Comparison of ENCODE assay signal across 9 cellular contexts in the genomic region with DNA sequence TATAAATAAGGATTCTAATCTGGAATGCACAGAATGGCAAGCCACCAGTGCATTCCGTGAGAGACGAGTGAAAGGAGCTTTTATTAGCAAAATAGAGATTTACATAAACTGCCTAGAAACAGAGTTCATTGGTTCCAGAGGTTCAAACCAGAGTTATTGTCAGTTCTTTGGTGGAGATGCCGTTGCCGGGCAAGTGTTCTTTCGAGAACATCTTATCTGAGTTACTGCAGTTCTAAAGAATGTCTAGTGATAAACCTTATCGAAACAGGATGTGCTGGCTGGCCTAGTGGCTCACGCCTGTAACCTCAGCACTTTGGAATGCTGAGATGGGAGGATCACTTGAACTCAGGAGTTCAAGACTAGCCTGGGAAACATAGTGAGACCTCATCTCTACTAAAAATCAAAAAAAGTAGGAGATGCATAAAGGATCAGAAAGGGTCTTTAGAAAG. TPM values are rescaled to one million over a fixed set of nuclear protein-coding genes. Genes with fewer than 3 reads are reported as not detected.
DNase-seq lines count a peak whose midpoint lies in the region; ATAC-seq and TF ChIP-seq lines count a peak whose summit lies in the region.
"Had no signal": no experiment of that assay in that cellular context is flagged by ENCODE, and none has a peak within 500 bp of the region (broad histone marks: within the 10 kb centered on the region; RNA-seq: fewer than 3 reads in every experiment).

No MANE protein-coding gene starts in this region.

- TF ChIP-seq EP300 in SK-N-SH (IDR thresholded peaks at IDR 0.05; ENCODE audit: borderline replicate concordance in 1 of 2, low read depth in 1 of 2, low read length in 1 of 2) = no peak

- POLR2A ChIA-PET in CD8-positive, alpha-beta T cell (lab: Charles Lee) = no interaction called here
- POLR2A ChIA-PET in SK-N-SH (lab: Yijun Ruan, JAX) = no interaction called here
- POLR2A ChIA-PET in naive thymus-derived CD4-positive, alpha-beta T cell (lab: Charles Lee) = interaction anchor here (0.5 to 0.7 kb wide), 2 partner anchors 11 to 16 kb away, joined by 3 to 4 read pairs; no protein-coding TSS in a partner anchor

- H3K4me1 Mint-ChIP-seq in CD8-positive, alpha-beta T cell (ENCODE audit: low read depth) = peaks cover 7% of the 10 kb centered on the region
- peaks cover 3 to 4% of the 10 kb centered on the region in 2 experiments; a peak in 2 of 4 replicates for H3K4me1 Mint-ChIP-seq in H9
- H3K4me1 Mint-ChIP-seq in naive thymus-derived CD4-positive, alpha-beta T cell = peaks cover 0 to 10% (median 4%) of the 10 kb centered on the region in 7 donors
- no peaks in the 10 kb centered on the region for H3K4me1 Mint-ChIP-seq in activated CD4-positive, alpha-beta T cell treated with anti-CD3 and anti-CD28 coated beads, Interleukin-2, amount 10 ng/mL, durations not matched to agents 24 days and 14 days

- H3K4me1 ChIP-seq in CD8-positive, alpha-beta T cell (ENCODE audit: insufficient read depth, low read length) = no peaks in the 10 kb centered on the region
- H3K4me1 ChIP-seq in H9 (ENCODE audit: insufficient read depth, low read length) = no peaks in the 10 kb centered on the region
- H3K4me1 ChIP-seq in SK-N-SH (ENCODE audit: control insufficient read depth in 1 of 2, insufficient read depth in 2 of 2, low read depth in 1 of 2, low read length in 1 of 2) = peaks cover 0 to 5% of the 10 kb centered on the region in 2 experiments; a peak in 1 of 4 replicates
- H3K4me1 ChIP-seq in naive thymus-derived CD4-positive, alpha-beta T cell (ENCODE audit: control insufficient read depth in 2 of 2, insufficient read depth in 2 of 2, low read length in 2 of 2) = no peaks in the 10 kb centered on the region

- ATAC-seq in CD8-positive, alpha-beta T cell = peak; percentile 72
- peak; percentile 84 for ATAC-seq in naive thymus-derived CD4-positive, alpha-beta T cell
- ATAC-seq in GM18909 (IDR thresholded peaks at IDR 0.05; ENCODE audit: poor library complexity, unreplicated experiment) = no peak

- H2AK5ac ChIP-seq in H9 (ENCODE audit: insufficient read length, low read length) = no peak overlapping the region

- H3K27ac Mint-ChIP-seq in CD8-positive, alpha-beta T cell = no peak overlapping the region
- peak overlapping the region in 1 of 3 experiments; percentile 69; a peak in 1 of 7 replicates for H3K27ac Mint-ChIP-seq in H9
- H3K27ac Mint-ChIP-seq in naive thymus-derived CD4-positive, alpha-beta T cell = no peak overlapping the region
- no peak overlapping the region for H3K27ac Mint-ChIP-seq in activated CD4-positive, alpha-beta T cell treated with anti-CD3 and anti-CD28 coated beads, Interleukin-2, amount 10 ng/mL, durations not matched to agents 24 days and 14 days

- no peaks in the 10 kb centered on the region for H3K36me3 ChIP-seq in CD8-positive, alpha-beta T cell (ENCODE audit: insufficient read depth, low read length)
- H3K36me3 ChIP-seq in SK-N-SH (replicated peaks in 1 of 2; ENCODE audit: control insufficient read depth in 1 of 2, insufficient read depth in 2 of 2, low read length in 1 of 2) = no peaks in the 10 kb centered on the region
- no peaks in the 10 kb centered on the region for H3K36me3 ChIP-seq in naive thymus-derived CD4-positive, alpha-beta T cell (ENCODE audit: control insufficient read depth in 2 of 3, insufficient read depth in 3 of 3, low read length in 3 of 3)

- H2BK15ac ChIP-seq in H9 (ENCODE audit: low read depth, low read length) = no peak overlapping the region

- H4K8ac ChIP-seq in H9 (replicated peaks; ENCODE audit: insufficient read length, low read depth, low read length) = no peak overlapping the region

- intact Hi-C loops in CD8-positive, alpha-beta T cell (cut with DNase I, micrococcal nuclease) = no loop called here
- intact Hi-C loops in naive thymus-derived CD4-positive, alpha-beta T cell (cut with micrococcal nuclease) = no loop called here
- intact Hi-C loops in activated CD4-positive, alpha-beta T cell treated with anti-CD3 and anti-CD28 coated beads, Interleukin-2, amount 10 ng/mL, durations not matched to agents 24 days and 14 days (cut with micrococcal nuclease) = no loop called here

- H3K79me1 ChIP-seq in H9 (ENCODE audit: insufficient read depth, low read depth, low read length, poor library complexity, severe bottlenecking) = no peaks in the 10 kb centered on the region

- no peaks in the 10 kb centered on the region for H3K9me3 Mint-ChIP-seq in CD8-positive, alpha-beta T cell
- no peaks in the 10 kb centered on the region for H3K9me3 Mint-ChIP-seq in H9
- H3K9me3 Mint-ChIP-seq in naive thymus-derived CD4-positive, alpha-beta T cell = no peaks in the 10 kb centered on the region
- H3K9me3 Mint-ChIP-seq in activated CD4-positive, alpha-beta T cell treated with anti-CD3 and anti-CD28 coated beads, Interleukin-2, amount 10 ng/mL, durations not matched to agents 24 days and 14 days = no peaks in the 10 kb centered on the region

- H3K4ac ChIP-seq in H9 (ENCODE audit: low read depth, low read length) = no peak overlapping the region

- WGBS in H9 (ENCODE audit: extremely low coverage, insufficient read length, low lambda C conversion rate) = no CpG with 5 or more reads among the region's 7 CpGs
- WGBS in SK-N-SH (ENCODE audit: low lambda C conversion rate) = 53% methylated on average over 7 of the region's 7 CpGs

- no peaks in the 10 kb centered on the region for H3K9me3 ChIP-seq in CD8-positive, alpha-beta T cell (ENCODE audit: low read length)
- H3K9me3 ChIP-seq in H9 (ENCODE audit: control insufficient read depth, low read depth, low read length) (no peaks in the 10 kb centered on the region), SK-N-SH (no peaks in the 10 kb centered on the region)
- no peaks in the 10 kb centered on the region for H3K9me3 ChIP-seq in naive thymus-derived CD4-positive, alpha-beta T cell (ENCODE audit: control insufficient read depth in 2 of 3, low read length in 3 of 3)

- H3K9ac ChIP-seq in H9 (ENCODE audit: extremely low read depth, insufficient read length, low read length) (no peak overlapping the region), SK-N-SH (no peak overlapping the region)

- H2AFZ ChIP-seq in H9 (ENCODE audit: low read length) (no peak overlapping the region), SK-N-SH (ENCODE audit: low read depth) (no peak overlapping the region)

- no peak overlapping the region for H3K18ac ChIP-seq in H9 (ENCODE audit: insufficient read length, low read depth, low read length)

- H3K4me2 ChIP-seq in H9 (ENCODE audit: insufficient read depth, insufficient read length, low read length) = no peak overlapping the region
- peak overlapping the region; percentile 27; the same call in 1 of the 2 replicates for H3K4me2 ChIP-seq in SK-N-SH

- no peak overlapping the region for H2BK12ac ChIP-seq in H9 (ENCODE audit: insufficient read length, low read depth, low read length)

- H3K23ac ChIP-seq in H9 (ENCODE audit: insufficient read length, low read depth, low read length) = no peak overlapping the region

- no peak overlapping the region for H3K4me3 Mint-ChIP-seq in CD8-positive, alpha-beta T cell
- no peak overlapping the region for H3K4me3 Mint-ChIP-seq in H9
- H3K4me3 Mint-ChIP-seq in naive thymus-derived CD4-positive, alpha-beta T cell = peak overlapping the region in 1 of 10 donors; percentile 11
- H3K4me3 Mint-ChIP-seq in activated CD4-positive, alpha-beta T cell treated with anti-CD3 and anti-CD28 coated beads, Interleukin-2, amount 10 ng/mL, durations not matched to agents 24 days and 14 days = no peak overlapping the region

- CTCF ChIA-PET in CD8-positive, alpha-beta T cell (lab: Charles Lee) = interaction anchor here (0.6 to 1.4 kb wide), 2 partner anchors 13 to 85 kb away, joined by 3 read pairs; no protein-coding TSS in a partner anchor
- CTCF ChIA-PET in SK-N-SH (lab: Yijun Ruan, JAX) = interaction anchor here (1.3 to 1.5 kb wide), 2 partner anchors 11 to 14 kb away, joined by 4 read pairs; no protein-coding TSS in a partner anchor
- CTCF ChIA-PET in naive thymus-derived CD4-positive, alpha-beta T cell (lab: Charles Lee) = no interaction called here

- no peaks in the 10 kb centered on the region for H3K36me3 Mint-ChIP-seq in CD8-positive, alpha-beta T cell
- H3K36me3 Mint-ChIP-seq in H9 (ENCODE audit: insufficient read depth in 1 of 3, low read depth in 3 of 3) = no peaks in the 10 kb centered on the region
- peaks cover 0 to 7% (median 0%) of the 10 kb centered on the region in 5 donors for H3K36me3 Mint-ChIP-seq in naive thymus-derived CD4-positive, alpha-beta T cell
- H3K36me3 Mint-ChIP-seq in activated CD4-positive, alpha-beta T cell treated with anti-CD3 and anti-CD28 coated beads, Interleukin-2, amount 10 ng/mL, durations not matched to agents 24 days and 14 days (ENCODE audit: low read depth) = no peaks in the 10 kb centered on the region

- no peak overlapping the region for H3K14ac ChIP-seq in H9 (ENCODE audit: insufficient read depth, low read length)

- no peak overlapping the region for H3K56ac ChIP-seq in H9 (ENCODE audit: insufficient read length, low read depth, low read length)

- H3T11ph ChIP-seq in H9 (ENCODE audit: low read length) = no peak overlapping the region

- peaks cover 2% of the 10 kb centered on the region for H3K27me3 Mint-ChIP-seq in CD8-positive, alpha-beta T cell (ENCODE audit: low read depth)
- H3K27me3 Mint-ChIP-seq in H9 (ENCODE audit: low read depth) = no peaks in the 10 kb centered on the region
- peaks cover 0 to 26% (median 4%) of the 10 kb centered on the region in 5 donors for H3K27me3 Mint-ChIP-seq in naive thymus-derived CD4-positive, alpha-beta T cell
- peaks cover 16% of the 10 kb centered on the region for H3K27me3 Mint-ChIP-seq in activated CD4-positive, alpha-beta T cell treated with anti-CD3 and anti-CD28 coated beads, Interleukin-2, amount 10 ng/mL, durations not matched to agents 24 days and 14 days
- H3K27me3 Mint-ChIP-seq: IgD-negative memory B cell had no signal

- TF ChIP-seq RAD21 in SK-N-SH (IDR thresholded peaks at IDR 0.05; ENCODE audit: low read length) = no peak

- H3K79me2 ChIP-seq in H9 (ENCODE audit: insufficient read depth, low read length) (no peaks in the 10 kb centered on the region), SK-N-SH (ENCODE audit: insufficient read depth) (no peaks in the 10 kb centered on the region)

- H3F3A ChIP-seq in SK-N-SH (replicated peaks; ENCODE audit: insufficient read depth) = peaks cover 3% of the 10 kb centered on the region

- DNase-seq in CD8-positive, alpha-beta T cell = peak in 1 of 7 experiments; percentile 23
- DNase-seq in H9 (peak; percentile 60), SK-N-SH (no peak), fibroblast of mammary gland (ENCODE audit: low read depth) (peak; percentile 87), NCI-H1092 (lab: John Stamatoyannopoulos, UW) (no peak)
- DNase-seq in naive thymus-derived CD4-positive, alpha-beta T cell = peak in 3 of 9 donors; percentile 10 to 18 (median 13)
- no peak for DNase-seq in activated CD4-positive, alpha-beta T cell treated with anti-CD3 and anti-CD28 coated beads, Interleukin-2, amount 10 ng/mL, durations not matched to agents 24 days and 14 days

- H3K4me3 ChIP-seq in CD8-positive, alpha-beta T cell (ENCODE audit: low read depth, low read length) = no peak overlapping the region
- H3K4me3 ChIP-seq in SK-N-SH (ENCODE audit: low read depth in 2 of 2, low read length in 1 of 2) (no peak overlapping the region), fibroblast of mammary gland (ENCODE audit: control insufficient read depth, low read depth, low read length) (no peak overlapping the region)
- no peak overlapping the region for H3K4me3 ChIP-seq in naive thymus-derived CD4-positive, alpha-beta T cell (ENCODE audit: low read length)

- no peak overlapping the region for H2BK5ac ChIP-seq in H9 (ENCODE audit: insufficient read length, low read length)

- no peak overlapping the region for H2BK120ac ChIP-seq in H9 (ENCODE audit: low read depth, low read length, poor library complexity, severe bottlenecking)

- H2BK20ac ChIP-seq in H9 (ENCODE audit: low read depth, low read length, poor library complexity, severe bottlenecking) = no peak overlapping the region

- TF ChIP-seq CTCF in CD8-positive, alpha-beta T cell (IDR thresholded peaks at IDR 0.05) = no peak
- TF ChIP-seq CTCF in H9 (conservative IDR thresholded peaks at IDR 0.05) (no peak), SK-N-SH (IDR thresholded peaks at IDR 0.05) (no peak), fibroblast of mammary gland (conservative IDR thresholded peaks at IDR 0.05; ENCODE audit: control insufficient read depth, insufficient read depth, low read depth, low read length) (no peak)

- no peak overlapping the region for H3K27ac ChIP-seq in CD8-positive, alpha-beta T cell (ENCODE audit: low read depth, low read length)
- H3K27ac ChIP-seq in H9 (ENCODE audit: insufficient read length, low read depth, low read length) = no peak overlapping the region
- peak overlapping the region in 1 of 2 experiments; percentile 17; a peak in 1 of 4 replicates for H3K27ac ChIP-seq in SK-N-SH (ENCODE audit: low read depth in 2 of 2, low read length in 1 of 2)
- no peak overlapping the region for H3K27ac ChIP-seq in naive thymus-derived CD4-positive, alpha-beta T cell (ENCODE audit: low read depth, low read length)

- no peaks in the 10 kb centered on the region for H4K20me1 ChIP-seq in H9 (ENCODE audit: control insufficient read depth, insufficient read depth, insufficient read length)
- H4K20me1 ChIP-seq in SK-N-SH (ENCODE audit: insufficient read depth) = no peaks in the 10 kb centered on the region

- H4K5ac ChIP-seq in H9 (ENCODE audit: insufficient read length, low read depth, low read length) = no peak overlapping the region

- H3K23me2 ChIP-seq in H9 (ENCODE audit: insufficient read length, low read depth, low read length, poor library complexity, severe bottlenecking) = no peaks in the 10 kb centered on the region

- no peaks in the 10 kb centered on the region for H3K9me2 ChIP-seq in SK-N-SH

- H4K91ac ChIP-seq in H9 (ENCODE audit: insufficient read length, low read depth, low read length) = no peak overlapping the region

- no peaks in the 10 kb centered on the region for H3K27me3 ChIP-seq in CD8-positive, alpha-beta T cell (ENCODE audit: insufficient read depth, low read length)
- H3K27me3 ChIP-seq in H9 (ENCODE audit: insufficient read depth, low read length) (no peaks in the 10 kb centered on the region), SK-N-SH (ENCODE audit: insufficient read depth) (no peaks in the 10 kb centered on the region)
- H3K27me3 ChIP-seq in naive thymus-derived CD4-positive, alpha-beta T cell (ENCODE audit: control insufficient read depth in 2 of 2, insufficient read depth in 2 of 2, low read length in 2 of 2) = no peaks in the 10 kb centered on the region

RNA-seq across cellular contexts. Expression of gene EVI5, which starts 19.8 kb away (rescaled TPM):
- 1 to 10 TPM in 1 of 2 experiments, under 1 TPM in 1; 0.25 to 1.2 TPM for total RNA-seq in CD8-positive, alpha-beta T cell
- 9.7 and 10.5 TPM in 2 replicates for total RNA-seq in H9 (2021)
- 5.7 and 6.2 TPM in 2 replicates for polyA plus RNA-seq in SK-N-SH (2012; rRNA removed)
- 8.6 and 11.2 TPM in 2 replicates for polyA plus RNA-seq in SK-N-SH (2012; cell fraction: cytosol; rRNA removed)
- polyA plus RNA-seq in SK-N-SH (2012; cell fraction: nucleus; rRNA removed) = 3.4 and 6.4 TPM in 2 replicates
- total RNA-seq in naive thymus-derived CD4-positive, alpha-beta T cell = 10 to 100 TPM in 1 of 5 experiments, 1 to 10 TPM in 3, under 1 TPM in 1; 0.97 to 12.3 (median 2.2) TPM
- polyA plus RNA-seq in naive thymus-derived CD4-positive, alpha-beta T cell = under 1 TPM; 0.20 to 0.33 TPM
- 24.6 and 25.8 TPM in 2 replicates for total RNA-seq in activated CD4-positive, alpha-beta T cell treated with anti-CD3 and anti-CD28 coated beads, Interleukin-2, amount 10 ng/mL, durations not matched to agents 24 days and 14 days

RNA-seq across cellular contexts. Expression of gene RPL5, which starts 27.1 kb away (rescaled TPM):
- total RNA-seq in CD8-positive, alpha-beta T cell = 1,000 to 10,000 TPM; 1,826 to 1,914 TPM
- 1,586 and 1,608 TPM in 2 replicates for total RNA-seq in H9 (2021)
- 1,489 and 2,038 TPM in 2 replicates for polyA plus RNA-seq in SK-N-SH (2012; rRNA removed)
- polyA plus RNA-seq in SK-N-SH (2012; cell fraction: cytosol; rRNA removed) = 2,248 and 2,505 TPM in 2 replicates
- polyA plus RNA-seq in SK-N-SH (2012; cell fraction: nucleus; rRNA removed) = 308 and 535 TPM in 2 replicates
- total RNA-seq in naive thymus-derived CD4-positive, alpha-beta T cell = 1,000 to 10,000 TPM in 4 of 5 experiments, 100 to 1,000 TPM in 1; 764 to 1,693 (median 1,596) TPM
- 1,000 to 10,000 TPM; 3,012 to 3,358 TPM for polyA plus RNA-seq in naive thymus-derived CD4-positive, alpha-beta T cell
- 1,231 and 1,282 TPM in 2 replicates for total RNA-seq in activated CD4-positive, alpha-beta T cell treated with anti-CD3 and anti-CD28 coated beads, Interleukin-2, amount 10 ng/mL, durations not matched to agents 24 days and 14 days

Comparison
In these comparisons a context has a peak if more than half of its experiments do, and no peak if none do; other contexts are left out.
1. DNase-seq: peak in H9 (single experiment) and fibroblast of mammary gland (single experiment); none in SK-N-SH (single experiment), activated CD4-positive, alpha-beta T cell treated with anti-CD3 and anti-CD28 coated beads, Interleukin-2, amount 10 ng/mL, durations not matched to agents 24 days and 14 days (single experiment) and NCI-H1092 (single experiment).